22 cellular contexts compared by ENCODE assay signal in the genomic region with DNA sequence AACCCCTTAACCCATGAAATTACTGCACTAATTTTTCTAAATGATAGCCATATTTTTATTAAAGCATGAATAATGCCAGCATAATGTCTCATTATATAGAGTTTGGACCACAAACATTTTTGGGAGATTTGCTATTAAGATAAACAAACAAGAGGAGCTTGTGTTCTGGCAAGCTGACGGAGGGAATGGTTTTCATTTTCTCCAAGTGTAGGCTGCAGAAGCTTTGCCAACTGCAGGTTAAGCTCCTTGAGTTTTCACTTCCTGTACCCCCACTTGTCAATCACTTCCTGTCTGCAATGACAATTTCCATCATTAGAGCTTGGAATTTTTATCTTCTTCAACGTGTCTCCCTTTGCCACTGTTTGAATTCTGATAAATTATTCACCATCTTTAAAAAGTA. TPM values are rescaled to one million over a fixed set of nuclear protein-coding genes. Genes with fewer than 3 reads are reported as not detected.
DNase-seq lines count a peak whose midpoint lies in the region; ATAC-seq and TF ChIP-seq lines count a peak whose summit lies in the region.
"Had no signal": no experiment of that assay in that cellular context is flagged by ENCODE, and none has a peak within 500 bp of the region (broad histone marks: within the 10 kb centered on the region; RNA-seq: fewer than 3 reads in every experiment).

No MANE protein-coding gene starts in this region.

- H3K4me1 ChIP-seq in A673 (ENCODE audit: insufficient read depth, low read length, poor library complexity, severe bottlenecking) (peaks cover 91% of the 10 kb centered on the region), neural progenitor cell (peaks cover 28% of the 10 kb centered on the region), left lung (no peaks in the 10 kb centered on the region)
- H3K4me1 ChIP-seq: SJSA1, stomach had no signal

- TF ChIP-seq CTCF in A673 (conservative IDR thresholded peaks at IDR 0.05; ENCODE audit: low read depth, low read length) (no peak), neural progenitor cell (IDR thresholded peaks at IDR 0.05) (no peak), left lung (IDR thresholded peaks at IDR 0.05) (no peak)

- H3K4me3 ChIP-seq in A673 (ENCODE audit: low read depth, low read length, poor library complexity, severe bottlenecking), result peak overlapping the region; percentile 30
- peak overlapping the region; percentile 29 for H3K4me3 ChIP-seq in neural progenitor cell
- H3K4me3 ChIP-seq in left lung, result no peak overlapping the region
- H3K4me3 ChIP-seq: dorsolateral prefrontal cortex, SJSA1, stomach had no signal

- no peak overlapping the region for H3K4me3 Mint-ChIP-seq in neural progenitor cell
- H3K4me3 Mint-ChIP-seq: activated CD4-positive, alpha-beta T cell treated with anti-CD3 and anti-CD28 coated beads, Interleukin-2, amount 10 ng/mL, durations not matched to agents 24 days and 14 days; activated naive CD4-positive, alpha-beta T cell treated with anti-CD3 and anti-CD28 coated beads for 36 hours; activated T-cell treated with anti-CD3 and anti-CD28 coated beads, Interleukin-2, amount 50 U/mL, for 72 hours; central memory CD8-positive, alpha-beta T cell; T-helper 1 cell treated with Interleukin-12 subunit alpha and Interleukin-12 subunit beta and Interleukin-4 antibody, amounts not matched to agents 30 μg/mL and 1 μg/mL, for 36 hours had no signal

- H3K9me3 ChIP-seq in A673 (ENCODE audit: low read depth, low read length, poor library complexity, severe bottlenecking), result no peaks in the 10 kb centered on the region
- no peaks in the 10 kb centered on the region for H3K9me3 ChIP-seq in neural progenitor cell (ENCODE audit: low read depth)
- H3K9me3 ChIP-seq in left lung, result no peaks in the 10 kb centered on the region
- H3K9me3 ChIP-seq: SJSA1, stomach had no signal

- peaks cover 50% of the 10 kb centered on the region for H3K4me1 Mint-ChIP-seq in neural progenitor cell
- H3K4me1 Mint-ChIP-seq: activated CD4-positive, alpha-beta T cell treated with anti-CD3 and anti-CD28 coated beads, Interleukin-2, amount 10 ng/mL, durations not matched to agents 24 days and 14 days; central memory CD8-positive, alpha-beta T cell had no signal

- peak overlapping the region; percentile 75 for H3K27ac ChIP-seq in A673 (ENCODE audit: low read depth, low read length, poor library complexity, severe bottlenecking)
- no peak overlapping the region for H3K27ac ChIP-seq in neural progenitor cell
- no peak overlapping the region for H3K27ac ChIP-seq in left lung
- H3K27ac ChIP-seq: dorsolateral prefrontal cortex, SJSA1, stomach had no signal

- DNase-seq in A673 (ENCODE audit: low spot score) (peak; percentile 81), RPMI7951 (ENCODE audit: low read depth) (peak; percentile 11), fibroblast of peridontal ligament (ENCODE audit: extremely low read depth) (peak; percentile 85), neural progenitor cell (ENCODE audit: low spot score) (no peak), left lung (no peak), pons (ENCODE audit: low spot score) (no peak), NCI-H82 treated with DMSO at 0.1 percent for 48 hours (lab: John Stamatoyannopoulos, UW; ENCODE audit: unreplicated experiment) (no peak), NK-92 (lab: John Stamatoyannopoulos, UW; ENCODE audit: unreplicated experiment) (no peak)
- DNase-seq: activated CD4-positive, alpha-beta T cell treated with anti-CD3 and anti-CD28 coated beads, Interleukin-2, amount 10 ng/mL, durations not matched to agents 24 days and 14 days; activated naive CD4-positive, alpha-beta T cell treated with anti-CD3 and anti-CD28 coated beads for 36 hours; activated T-cell treated with anti-CD3 and anti-CD28 coated beads, Interleukin-2, amount 50 U/mL, for 72 hours; anterior cingulate cortex; left colon; NCI-H2081; PC-3; trophoblast cell had no signal

- peak overlapping the region; percentile 39 for H3K27ac Mint-ChIP-seq in neural progenitor cell
- H3K27ac Mint-ChIP-seq: activated CD4-positive, alpha-beta T cell treated with anti-CD3 and anti-CD28 coated beads, Interleukin-2, amount 10 ng/mL, durations not matched to agents 24 days and 14 days; activated naive CD4-positive, alpha-beta T cell treated with anti-CD3 and anti-CD28 coated beads for 36 hours; activated T-cell treated with anti-CD3 and anti-CD28 coated beads, Interleukin-2, amount 50 U/mL, for 72 hours; T-helper 1 cell treated with Interleukin-12 subunit alpha and Interleukin-12 subunit beta and Interleukin-4 antibody, amounts not matched to agents 30 μg/mL and 1 μg/mL, for 36 hours had no signal

- BruUV-seq in A673 (replicated peaks; lab: Mats Ljungman, UMichigan), result no TSS peak

- H3K27me3 ChIP-seq in A673 (replicated peaks; ENCODE audit: insufficient read depth, low read depth, low read length, poor library complexity), result no peaks in the 10 kb centered on the region
- H3K27me3 ChIP-seq in neural progenitor cell, result peaks cover 52% of the 10 kb centered on the region
- peaks cover 22 to 84% of the 10 kb centered on the region in 2 donors for H3K27me3 ChIP-seq in left lung
- H3K27me3 ChIP-seq: SJSA1 had no signal

- H3K9ac ChIP-seq in neural progenitor cell, result no peak overlapping the region

- peaks cover under 1% of the 10 kb centered on the region for H3F3A ChIP-seq in neural progenitor cell (ENCODE audit: low read depth)

- POLR2A ChIA-PET in A673 (lab: Charles Lee; ENCODE audit: low non-redundant PET), result no interaction called here

- CTCF ChIA-PET in A673 (lab: Charles Lee), result interaction anchor here (0.6 to 0.8 kb wide), 2 partner anchors 21 to 61 kb away, joined by 3 to 4 read pairs; no protein-coding TSS in a partner anchor

- peaks cover 9% of the 10 kb centered on the region for H3K27me3 Mint-ChIP-seq in neural progenitor cell (ENCODE audit: insufficient read depth, low read depth)

- no peaks in the 10 kb centered on the region for H3K79me2 ChIP-seq in neural progenitor cell (ENCODE audit: low read depth)

- ATAC-seq in left lung, result no peak
- ATAC-seq: activated T-cell treated with anti-CD3 and anti-CD28 coated beads, Interleukin-2, amount 50 U/mL, for 72 hours; left colon; PC-3 had no signal

- H3K9me3 Mint-ChIP-seq in neural progenitor cell, result no peaks in the 10 kb centered on the region
- H3K9me3 Mint-ChIP-seq: activated CD4-positive, alpha-beta T cell treated with anti-CD3 and anti-CD28 coated beads, Interleukin-2, amount 10 ng/mL, durations not matched to agents 24 days and 14 days; activated naive CD4-positive, alpha-beta T cell treated with anti-CD3 and anti-CD28 coated beads for 36 hours; activated T-cell treated with anti-CD3 and anti-CD28 coated beads, Interleukin-2, amount 50 U/mL, for 72 hours; central memory CD8-positive, alpha-beta T cell; T-helper 1 cell treated with Interleukin-12 subunit alpha and Interleukin-12 subunit beta and Interleukin-4 antibody, amounts not matched to agents 30 μg/mL and 1 μg/mL, for 36 hours had no signal

- H2AFZ ChIP-seq in neural progenitor cell (replicated peaks), result no peak overlapping the region

- H4K20me1 ChIP-seq in neural progenitor cell (ENCODE audit: low read depth), result no peaks in the 10 kb centered on the region

- no peaks in the 10 kb centered on the region for H3K36me3 Mint-ChIP-seq in neural progenitor cell

- H3K4me2 ChIP-seq in neural progenitor cell, result peak overlapping the region; percentile 74

- intact Hi-C loops in A673 (cut with micrococcal nuclease; ENCODE audit: unreplicated experiment), result no loop called here
- intact Hi-C loops in left lung (cut with DNase I), result no loop called here

- H3K36me3 ChIP-seq in A673 (ENCODE audit: insufficient read depth, low read length, poor library complexity, severe bottlenecking) (peaks cover 9% of the 10 kb centered on the region), neural progenitor cell (no peaks in the 10 kb centered on the region), left lung (no peaks in the 10 kb centered on the region)
- H3K36me3 ChIP-seq: SJSA1, stomach had no signal

RNA-seq across cellular contexts. Expression of a gene that starts 13.4 kb away (rescaled TPM):
- total RNA-seq in A673 (2021) (52.2 and 56.2 TPM in 2 replicates), neural progenitor cell (ENCODE audit: low replicate concordance) (0.15 and 0.40 TPM in 2 replicates), left lung (under 1 TPM in 1 of 2 donors, not detected in 1; 0.10 TPM)
- 2.5 and 3.0 TPM in 2 replicates for total RNA-seq in RPMI7951 (2014; rRNA removed; shearing (Covaris generic))
- total RNA-seq: activated CD4-positive, alpha-beta T cell treated with anti-CD3 and anti-CD28 coated beads, Interleukin-2, amount 10 ng/mL, durations not matched to agents 24 days and 14 days; activated naive CD4-positive, alpha-beta T cell treated with anti-CD3 and anti-CD28 coated beads for 36 hours; activated T-cell treated with anti-CD3 and anti-CD28 coated beads, Interleukin-2, amount 50 U/mL, for 72 hours; mononuclear cell; PC-3; SJSA1 had no signal

Comparison
In these comparisons a context has a peak if more than half of its experiments do, and no peak if none do; other contexts are left out.
1. DNase-seq: peak in A673 (single experiment), RPMI7951 (single experiment) and fibroblast of peridontal ligament (single experiment); none in neural progenitor cell (single experiment), left lung (0 of 2), pons (single experiment), NCI-H82 treated with DMSO at 0.1 percent for 48 hours (single experiment) and NK-92 (single experiment).
2. H3K4me3 ChIP-seq: peak in A673 (single experiment) and neural progenitor cell (single experiment); none in left lung (0 of 2).
3. RNA of a gene that starts 13.4 kb away (total RNA-seq): 52.2 to 56.2 TPM in A673; 2.5 to 3.0 TPM in RPMI7951, 0.15 to 0.40 TPM in neural progenitor cell and 0.10 TPM in left lung; every median in the first group is over 10 times any median in the second.